Comparison of ENCODE assay signal across 8 cellular contexts in genomic region chr3:173553635-173554280, GRCh38.
DNase-seq lines count a peak whose midpoint lies in the region; ATAC-seq and TF ChIP-seq lines count a peak whose summit lies in the region.

No MANE protein-coding gene starts in this region.

- H3K4me3 Mint-ChIP-seq in activated naive CD8-positive, alpha-beta T cell treated with anti-CD3 and anti-CD28 coated beads for 36 hours: no peak overlapping the region

- no peak overlapping the region for H3K27ac Mint-ChIP-seq in activated naive CD8-positive, alpha-beta T cell treated with anti-CD3 and anti-CD28 coated beads for 36 hours

- H3K4me3 ChIP-seq in MG63 (no peak overlapping the region), adrenal gland (no peak overlapping the region), uterus (no peak overlapping the region)

- no peak overlapping the region for H3K27ac ChIP-seq in adrenal gland
- no peak overlapping the region for H3K27ac ChIP-seq in uterus

- intact Hi-C loops in adrenal gland (cut with DNase I) (no loop called here), uterus (cut with DNase I; ENCODE audit: low total_unique reads) (no loop called here)

- H3K36me3 Mint-ChIP-seq in activated naive CD8-positive, alpha-beta T cell treated with anti-CD3 and anti-CD28 coated beads for 36 hours: no peaks in the 10 kb centered on the region

- ATAC-seq in GM21367 (IDR thresholded peaks at IDR 0.05; ENCODE audit: unreplicated experiment): no peak

- H3K36me3 ChIP-seq in MG63 (no peaks in the 10 kb centered on the region), adrenal gland (replicated peaks in 1 of 2) (no peaks in the 10 kb centered on the region), uterus (no peaks in the 10 kb centered on the region)

- DNase-seq in GM10266 (ENCODE audit: extremely low spot score) (peak; percentile 21), MG63 (peak; percentile 19), adrenal gland (peak in 2 of 7 donors; percentile 9 to 13), iris pigment epithelial cell (ENCODE audit: low read depth) (peak; percentile 36), uterus (no peak), activated T-cell treated with anti-CD3 and anti-CD28 coated beads for 4 hours (no peak)
- no peak for DNase-seq in activated naive CD8-positive, alpha-beta T cell treated with anti-CD3 and anti-CD28 coated beads for 36 hours

- TF ChIP-seq POLR2A in adrenal gland (IDR thresholded peaks at IDR 0.05): no peak
- no peak for TF ChIP-seq POLR2A in uterus (IDR thresholded peaks at IDR 0.05)

- no peaks in the 10 kb centered on the region for H3K9me3 Mint-ChIP-seq in activated naive CD8-positive, alpha-beta T cell treated with anti-CD3 and anti-CD28 coated beads for 36 hours

- 12 to 18% (median 17%) methylated on average over 3 of the region's 3 CpGs for WGBS in adrenal gland, 4 donors

- no peaks in the 10 kb centered on the region for H3K27me3 ChIP-seq in MG63
- no peaks in the 10 kb centered on the region for H3K27me3 ChIP-seq in adrenal gland
- no peaks in the 10 kb centered on the region for H3K27me3 ChIP-seq in uterus

- no peaks in the 10 kb centered on the region for H3K27me3 Mint-ChIP-seq in activated naive CD8-positive, alpha-beta T cell treated with anti-CD3 and anti-CD28 coated beads for 36 hours

- no peaks in the 10 kb centered on the region for H3K4me1 Mint-ChIP-seq in activated naive CD8-positive, alpha-beta T cell treated with anti-CD3 and anti-CD28 coated beads for 36 hours

- TF ChIP-seq CTCF in GM10266 (IDR thresholded peaks at IDR 0.05; ENCODE audit: control insufficient read depth, insufficient read depth, low read depth, missing control alignments): peak; percentile 65
- peak; percentile 30 to 69 (median 46) for TF ChIP-seq CTCF in adrenal gland (IDR thresholded peaks at IDR 0.05)
- peak; percentile 34 to 58 (median 42) for TF ChIP-seq CTCF in uterus (IDR thresholded peaks at IDR 0.05)

- H3K9me3 ChIP-seq in MG63 (no peaks in the 10 kb centered on the region), adrenal gland (replicated peaks in 1 of 3) (no peaks in the 10 kb centered on the region), uterus (no peaks in the 10 kb centered on the region)

- H3K4me1 ChIP-seq in adrenal gland (replicated peaks in 1 of 2): no peaks in the 10 kb centered on the region
- no peaks in the 10 kb centered on the region for H3K4me1 ChIP-seq in uterus

Comparison
In these comparisons a context has a peak if more than half of its experiments do, and no peak if none do; other contexts are left out.
1. DNase-seq: peak in GM10266 (single experiment), MG63 (single experiment) and iris pigment epithelial cell (single experiment); none in uterus (0 of 2), activated naive CD8-positive, alpha-beta T cell treated with anti-CD3 and anti-CD28 coated beads for 36 hours (single experiment) and activated T-cell treated with anti-CD3 and anti-CD28 coated beads for 4 hours (single experiment).
2. Peak in every context shown above with its lines, with median percentiles within 50 percentile points of each other: CTCF ChIP-seq.